In genomic region chr10:15744217-15744865, GRCh38 we compare ENCODE assay signal across 8 cellular contexts. TPM values are rescaled to one million over a fixed set of nuclear protein-coding genes. Genes with fewer than 3 reads are reported as not detected.
DNase-seq lines count a peak whose midpoint lies in the region; ATAC-seq and TF ChIP-seq lines count a peak whose summit lies in the region.

No MANE protein-coding gene starts in this region.

- peak; percentile 54 for ATAC-seq in GM21723 (IDR thresholded peaks at IDR 0.05; ENCODE audit: unreplicated experiment)

- TF ChIP-seq CTCF in MM.1S (IDR thresholded peaks at IDR 0.05; ENCODE audit: low read length): peak; percentile 77

- H3K27me3 ChIP-seq in MM.1S (replicated peaks; ENCODE audit: insufficient read depth, low read length): no peaks in the 10 kb centered on the region

- H3F3A ChIP-seq in MM.1S (ENCODE audit: insufficient read depth, low read length): peaks cover 21% of the 10 kb centered on the region

- H3K4me2 ChIP-seq in MM.1S (ENCODE audit: low read depth, low read length): no peak overlapping the region

- no peaks in the 10 kb centered on the region for H3K9me3 ChIP-seq in MM.1S (replicated peaks; ENCODE audit: insufficient read depth, low read length)

- H3K4me1 ChIP-seq in MM.1S (ENCODE audit: low read length): peaks cover 29% of the 10 kb centered on the region

- no peak overlapping the region for H3K9ac ChIP-seq in MM.1S (ENCODE audit: low read length)

- no peaks in the 10 kb centered on the region for H3K9me2 ChIP-seq in MM.1S (replicated peaks; ENCODE audit: insufficient read depth, low read length)

- no peaks in the 10 kb centered on the region for H4K20me1 ChIP-seq in MM.1S (ENCODE audit: insufficient read depth, low read length)

- H3K79me2 ChIP-seq in MM.1S (ENCODE audit: low read length): no peaks in the 10 kb centered on the region

- H3K27ac ChIP-seq in MM.1S (ENCODE audit: low read length): no peak overlapping the region

- peak; percentile 14 for DNase-seq in NK-92 treated with Interleukin-12 subunit alpha and Interleukin-12 subunit beta, amount 100 ng/mL, for 24 hours (lab: John Stamatoyannopoulos, UW)
- DNase-seq in NK-92 (lab: John Stamatoyannopoulos, UW; ENCODE audit: unreplicated experiment) (no peak), MM.1S (peak; percentile 82), glomerular endothelial cell (ENCODE audit: extremely low read depth, low read depth, low spot score) (peak; percentile 51), NCI-H524 treated with DMSO at 0.1 percent for 48 hours (lab: John Stamatoyannopoulos, UW) (no peak)
- peak; percentile 3 for DNase-seq in activated CD4-positive, alpha-beta T cell treated with anti-CD3 and anti-CD28 coated beads, Interleukin-2, amount 50 U/mL, for 1 hour
- peak in 3 of 4 experiments; percentile 8 to 15 (median 11) for DNase-seq in stimulated activated CD4-positive, alpha-beta T cell treated with anti-CD3 and anti-CD28 coated beads, Interleukin-1b, Interleukin-23, amount 100 ng/mL, for 24 hours (ENCODE audit: low read depth in 4 of 4, low spot score in 1 of 4)

- H2AFZ ChIP-seq in MM.1S (ENCODE audit: low read length): no peak overlapping the region

- H3K4me3 ChIP-seq in MM.1S (ENCODE audit: low read length): no peak overlapping the region

- H3K36me3 ChIP-seq in MM.1S (replicated peaks; ENCODE audit: insufficient read depth, low read length): no peaks in the 10 kb centered on the region

RNA-seq across cellular contexts. Expression of gene ITGA8, which starts 24.6 kb away (rescaled TPM):
- total RNA-seq in glomerular endothelial cell: 2.1 and 9.5 TPM in 2 replicates

Comparison
In these comparisons a context has a peak if more than half of its experiments do, and no peak if none do; other contexts are left out.
1. DNase-seq: peak in NK-92 treated with Interleukin-12 subunit alpha and Interleukin-12 subunit beta, amount 100 ng/mL, for 24 hours (single experiment), MM.1S (single experiment), activated CD4-positive, alpha-beta T cell treated with anti-CD3 and anti-CD28 coated beads, Interleukin-2, amount 50 U/mL, for 1 hour (single experiment), glomerular endothelial cell (single experiment) and stimulated activated CD4-positive, alpha-beta T cell treated with anti-CD3 and anti-CD28 coated beads, Interleukin-1b, Interleukin-23, amount 100 ng/mL, for 24 hours (3 of 4); none in NK-92 (single experiment) and NCI-H524 treated with DMSO at 0.1 percent for 48 hours (single experiment).